In the genomic region with DNA sequence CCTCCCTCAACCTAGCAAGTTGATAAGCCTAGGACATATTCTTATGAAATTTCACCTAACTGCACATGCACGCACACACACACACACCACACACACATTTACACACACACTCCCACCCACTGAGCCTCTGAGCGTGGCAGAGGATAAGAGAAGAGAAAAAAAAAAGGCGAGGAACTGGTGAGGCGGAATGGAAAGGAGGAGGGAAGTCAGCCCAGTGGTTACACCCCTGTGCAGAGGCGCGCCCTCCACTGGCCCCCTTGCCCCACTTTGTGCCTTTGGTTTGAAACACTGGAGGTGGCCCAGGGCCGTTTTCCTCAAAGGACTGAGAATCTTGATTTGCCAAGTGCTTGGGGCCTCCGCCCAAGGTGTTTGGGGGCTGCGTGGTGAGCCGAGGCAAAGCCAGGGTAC, we compare ENCODE assay signal across 11 cellular contexts. TPM values are rescaled to one million over a fixed set of nuclear protein-coding genes. Genes with fewer than 3 reads are reported as not detected.
A peak's percentile ranks its signal among the peaks of the same experiment; 100 is the strongest.
DNase-seq lines count a peak whose midpoint lies in the region.
"Had no signal": no experiment of that assay in that cellular context is flagged by ENCODE, and none has a peak within 500 bp of the region (broad histone marks: within the 10 kb centered on the region; RNA-seq: fewer than 3 reads in every experiment).

No MANE protein-coding gene starts in this region.

- peaks cover 2% of the 10 kb centered on the region for H3K27me3 ChIP-seq in layer of hippocampus (ENCODE audit: control insufficient read depth, insufficient read depth, low read length)

- H3K4me1 Mint-ChIP-seq in activated CD4-positive, alpha-beta memory T cell treated with anti-CD3 and anti-CD28 coated beads, Interleukin-2, amount 10 ng/mL, durations not matched to agents 7 days and 5 days = peaks cover 10% of the 10 kb centered on the region
- peaks cover 13% of the 10 kb centered on the region for H3K4me1 Mint-ChIP-seq in activated CD4-positive, alpha-beta memory T cell treated with anti-CD3 and anti-CD28 coated beads for 36 hours (ENCODE audit: low read depth)

- H3K36me3 Mint-ChIP-seq in activated CD4-positive, alpha-beta memory T cell treated with anti-CD3 and anti-CD28 coated beads, Interleukin-2, amount 10 ng/mL, durations not matched to agents 7 days and 5 days (ENCODE audit: low read depth) = peaks cover 2% of the 10 kb centered on the region
- H3K36me3 Mint-ChIP-seq in activated CD4-positive, alpha-beta memory T cell treated with anti-CD3 and anti-CD28 coated beads for 36 hours = peaks cover 3% of the 10 kb centered on the region

- intact Hi-C loops in activated CD4-positive, alpha-beta memory T cell treated with anti-CD3 and anti-CD28 coated beads for 36 hours (cut with micrococcal nuclease) = loop anchor here (2.0 kb wide), 1 partner anchor 33 kb away; no protein-coding TSS in a partner anchor

- peaks cover 46% of the 10 kb centered on the region for H3K27me3 Mint-ChIP-seq in activated CD4-positive, alpha-beta memory T cell treated with anti-CD3 and anti-CD28 coated beads, Interleukin-2, amount 10 ng/mL, durations not matched to agents 7 days and 5 days
- H3K27me3 Mint-ChIP-seq in activated CD4-positive, alpha-beta memory T cell treated with anti-CD3 and anti-CD28 coated beads for 36 hours = peaks cover 59% of the 10 kb centered on the region

- CTCF ChIA-PET in activated CD4-positive, alpha-beta memory T cell treated with anti-CD3 and anti-CD28 coated beads, Interleukin-2, amount 10 ng/mL, durations not matched to agents 7 days and 5 days (lab: Charles Lee) = interaction anchor here (1.2 kb wide), 1 partner anchor 18 kb away, joined by 3 read pairs; no protein-coding TSS in a partner anchor
- CTCF ChIA-PET in activated CD4-positive, alpha-beta memory T cell treated with anti-CD3 and anti-CD28 coated beads for 36 hours (lab: Charles Lee) = interaction anchor here (1.1 kb wide), 1 partner anchor 197 kb away, joined by 6 read pairs; no protein-coding TSS in a partner anchor

- POLR2A ChIA-PET in activated CD4-positive, alpha-beta memory T cell treated with anti-CD3 and anti-CD28 coated beads, Interleukin-2, amount 10 ng/mL, durations not matched to agents 7 days and 5 days (lab: Charles Lee) = interaction anchor here (1.1 kb wide), 1 partner anchor 15 kb away, joined by 3 read pairs; no protein-coding TSS in a partner anchor
- POLR2A ChIA-PET in activated CD4-positive, alpha-beta memory T cell treated with anti-CD3 and anti-CD28 coated beads for 36 hours (lab: Charles Lee) = no interaction called here

- no peak overlapping the region for H3K27ac Mint-ChIP-seq in activated CD4-positive, alpha-beta memory T cell treated with anti-CD3 and anti-CD28 coated beads, Interleukin-2, amount 10 ng/mL, durations not matched to agents 7 days and 5 days
- H3K27ac Mint-ChIP-seq in activated CD4-positive, alpha-beta memory T cell treated with anti-CD3 and anti-CD28 coated beads for 36 hours = no peak overlapping the region

- H3K27ac ChIP-seq in layer of hippocampus (ENCODE audit: low read depth, low read length) = peak overlapping the region; percentile 84
- H3K27ac ChIP-seq in temporal lobe (ENCODE audit: low read depth, low read length) = peak overlapping the region; percentile 65
- H3K27ac ChIP-seq: PC-9 had no signal

- no peak for DNase-seq in activated CD4-positive, alpha-beta memory T cell treated with anti-CD3 and anti-CD28 coated beads, Interleukin-2, amount 10 ng/mL, durations not matched to agents 7 days and 5 days
- no peak for DNase-seq in activated CD4-positive, alpha-beta memory T cell treated with anti-CD3 and anti-CD28 coated beads for 36 hours
- peak; percentile 72 for DNase-seq in astrocyte of the hippocampus (ENCODE audit: low read depth, low spot score)
- DNase-seq in NCI-H345 treated with DMSO at 0.1 percent for 48 hours (lab: John Stamatoyannopoulos, UW; ENCODE audit: unreplicated experiment) = no peak
- no peak for DNase-seq in EL
- no peak for DNase-seq in hippocampal formation (lab: John Stamatoyannopoulos, UW)
- DNase-seq: activated gamma-delta T cell treated with Interleukin-2 at 50 U/mL for 16 hours, AML-193, PC-9 had no signal

- peak overlapping the region; percentile 38 for H3K4me3 Mint-ChIP-seq in activated CD4-positive, alpha-beta memory T cell treated with anti-CD3 and anti-CD28 coated beads, Interleukin-2, amount 10 ng/mL, durations not matched to agents 7 days and 5 days
- H3K4me3 Mint-ChIP-seq in activated CD4-positive, alpha-beta memory T cell treated with anti-CD3 and anti-CD28 coated beads for 36 hours = no peak overlapping the region

- no peaks in the 10 kb centered on the region for H3K9me3 Mint-ChIP-seq in activated CD4-positive, alpha-beta memory T cell treated with anti-CD3 and anti-CD28 coated beads, Interleukin-2, amount 10 ng/mL, durations not matched to agents 7 days and 5 days
- no peaks in the 10 kb centered on the region for H3K9me3 Mint-ChIP-seq in activated CD4-positive, alpha-beta memory T cell treated with anti-CD3 and anti-CD28 coated beads for 36 hours

RNA-seq across cellular contexts. Expression of gene NR2F1, which starts 20.7 kb away (rescaled TPM):
- total RNA-seq in activated CD4-positive, alpha-beta memory T cell treated with anti-CD3 and anti-CD28 coated beads, Interleukin-2, amount 10 ng/mL, durations not matched to agents 7 days and 5 days = not detected
- not detected for total RNA-seq in activated CD4-positive, alpha-beta memory T cell treated with anti-CD3 and anti-CD28 coated beads for 36 hours
- 36.1 TPM for total RNA-seq in temporal lobe

RNA-seq across cellular contexts. Expression of gene NR2F1-AS1, which starts 22.7 kb away (rescaled TPM):
- total RNA-seq in activated CD4-positive, alpha-beta memory T cell treated with anti-CD3 and anti-CD28 coated beads, Interleukin-2, amount 10 ng/mL, durations not matched to agents 7 days and 5 days = not detected
- total RNA-seq in activated CD4-positive, alpha-beta memory T cell treated with anti-CD3 and anti-CD28 coated beads for 36 hours = not detected
- total RNA-seq in temporal lobe = 50.4 TPM

Comparison
In these comparisons a context has a peak if more than half of its experiments do, and no peak if none do; other contexts are left out.
1. RNA of gene NR2F1, which starts 20.7 kb away (total RNA-seq): 36.1 TPM in temporal lobe (single experiment); not detected in activated CD4-positive, alpha-beta memory T cell treated with anti-CD3 and anti-CD28 coated beads, Interleukin-2, amount 10 ng/mL, durations not matched to agents 7 days and 5 days and not detected in activated CD4-positive, alpha-beta memory T cell treated with anti-CD3 and anti-CD28 coated beads for 36 hours; every median in the first group is over 10 times any median in the second.
2. RNA of gene NR2F1-AS1, which starts 22.7 kb away (total RNA-seq): 50.4 TPM in temporal lobe (single experiment); not detected in activated CD4-positive, alpha-beta memory T cell treated with anti-CD3 and anti-CD28 coated beads for 36 hours and not detected in activated CD4-positive, alpha-beta memory T cell treated with anti-CD3 and anti-CD28 coated beads, Interleukin-2, amount 10 ng/mL, durations not matched to agents 7 days and 5 days; every median in the first group is over 10 times any median in the second.